8 cellular contexts compared by ENCODE assay signal in genomic region chr10:114103286-114103685, GRCh38. TPM values are rescaled to one million over a fixed set of nuclear protein-coding genes. Genes with fewer than 3 reads are reported as not detected.
DNase-seq lines count a peak whose midpoint lies in the region; ATAC-seq, FAIRE-seq and TF ChIP-seq lines count a peak whose summit lies in the region.

No MANE protein-coding gene starts in this region.

- no peak overlapping the region for H3K56ac ChIP-seq in H1 (replicated peaks; ENCODE audit: insufficient read length, low read depth, low read length)

- H3F3A ChIP-seq in PC-3 (ENCODE audit: low read length, unreplicated experiment), result no peaks in the 10 kb centered on the region

- no peak overlapping the region for H2BK15ac ChIP-seq in H1 (ENCODE audit: low read length)

- no peak overlapping the region for H4K91ac ChIP-seq in H1 (replicated peaks; ENCODE audit: insufficient read length, low read length)

- H3K27me3 ChIP-seq in PC-3 (ENCODE audit: low read length) (no peaks in the 10 kb centered on the region), H1 (replicated peaks in 1 of 4; ENCODE audit: control insufficient read depth in 3 of 4, extremely low read depth in 1 of 4, insufficient read depth in 3 of 4, low read length in 3 of 4) (peaks cover 3 to 22% (median 21%) of the 10 kb centered on the region in 4 experiments)

- no peaks in the 10 kb centered on the region for H3K9me2 ChIP-seq in PC-3 (replicated peaks; ENCODE audit: low read length)

- no peak overlapping the region for H2BK5ac ChIP-seq in H1 (ENCODE audit: low read depth, low read length)

- H2BK120ac ChIP-seq in H1 (replicated peaks; ENCODE audit: low read depth, low read length), result no peak overlapping the region

- H3K36me3 ChIP-seq in PC-3 (ENCODE audit: low read depth, low read length), result no peaks in the 10 kb centered on the region
- no peaks in the 10 kb centered on the region for H3K36me3 ChIP-seq in H1 (ENCODE audit: control insufficient read depth in 2 of 4, insufficient read depth in 4 of 4, low read length in 3 of 4)
- H3K36me3 ChIP-seq in mucosa of descending colon (ENCODE audit: low read depth), result no peaks in the 10 kb centered on the region

- peaks cover 16% of the 10 kb centered on the region; the same call in 1 of the 2 replicates for H3K4me1 ChIP-seq in PC-3 (ENCODE audit: insufficient read depth, low read length)
- peaks cover 0 to 3% (median 0%) of the 10 kb centered on the region in 4 experiments; a peak in 3 of 7 replicates for H3K4me1 ChIP-seq in H1 (replicated peaks in 1 of 4; ENCODE audit: control insufficient read depth in 3 of 4, insufficient read depth in 4 of 4, low read length in 3 of 4)
- H3K4me1 ChIP-seq in mucosa of descending colon (ENCODE audit: low read depth), result peaks cover 12% of the 10 kb centered on the region

- H3K9me3 ChIP-seq in PC-3 (ENCODE audit: low read length) (no peaks in the 10 kb centered on the region), H1 (ENCODE audit: insufficient read depth in 2 of 2, low read depth in 1 of 2, low read length in 1 of 2) (no peaks in the 10 kb centered on the region), mucosa of descending colon (no peaks in the 10 kb centered on the region)

- H4K5ac ChIP-seq in H1 (ENCODE audit: insufficient read length, low read depth, low read length), result no peak overlapping the region

- TF ChIP-seq POLR2A in H1 (IDR thresholded peaks at IDR 0.05; ENCODE audit: control extremely low read depth in 1 of 2, low read depth in 2 of 2, low read length in 2 of 2), result no peak

- no peak overlapping the region for H2BK12ac ChIP-seq in H1 (ENCODE audit: low read depth, low read length)

- no peak overlapping the region for H4K8ac ChIP-seq in H1 (ENCODE audit: extremely low read depth, insufficient read depth, low read length)

- no peak overlapping the region for H3K14ac ChIP-seq in H1 (ENCODE audit: insufficient read length)

- peak; percentile 39 for FAIRE-seq in H1 (lab: Jason Lieb, UNC)

- TF ChIP-seq CTCF in PC-3 (conservative IDR thresholded peaks at IDR 0.05; ENCODE audit: low read depth, low read length) (peak; percentile 61), H1 (IDR thresholded peaks at IDR 0.05; ENCODE audit: control extremely low read depth in 1 of 3, insufficient read depth in 1 of 3, low read depth in 1 of 3, low read length in 3 of 3) (peak in 2 of 3 experiments; percentile 38 to 48; a peak in 2 of 4 replicates), mucosa of descending colon (IDR thresholded peaks at IDR 0.05) (no peak)

- H3K4ac ChIP-seq in H1 (replicated peaks; ENCODE audit: insufficient read length, low read depth, low read length), result no peak overlapping the region

- TF ChIP-seq RAD21 in H1 (IDR thresholded peaks at IDR 0.05 in 1 of 2, conservative IDR thresholded peaks at IDR 0.05 in 1 of 2; ENCODE audit: low read depth in 2 of 2, low read length in 2 of 2), result peak; percentile 71 to 72

- no peaks in the 10 kb centered on the region for H3K79me1 ChIP-seq in H1 (ENCODE audit: low read depth, low read length)

- H2AK5ac ChIP-seq in H1 (ENCODE audit: low read depth, low read length), result no peak overlapping the region

- peak; percentile 25 to 26 for DNase-seq in SHP77 (lab: John Stamatoyannopoulos, UW)
- DNase-seq in SHP77 treated with DMSO at 0.1 percent for 48 hours (lab: John Stamatoyannopoulos, UW), result no peak
- DNase-seq in PC-3, result peak; percentile 64
- no peak for DNase-seq in H1 (ENCODE audit: low read depth in 1 of 2, low spot score in 2 of 2)
- peak in 1 of 3 donors; percentile 35 for DNase-seq in mucosa of descending colon
- no peak for DNase-seq in HuH-7.5 (ENCODE audit: low spot score)
- no peak for DNase-seq in cortex of kidney (lab: John Stamatoyannopoulos, UW)

- WGBS in H1 (ENCODE audit: extremely low coverage in 1 of 2, insufficient coverage in 1 of 2, insufficient read length in 1 of 2, insufficient replicate concordance in 2 of 2, low coverage in 1 of 2, low lambda C conversion rate in 2 of 2, missing lambda C conversion rate in 1 of 2), 2 experiments, result 68% methylated on average over 6 of the region's 6 CpGs; no CpG with 5 or more reads in 1 of the 2 experiments

- no peak overlapping the region for H2AFZ ChIP-seq in PC-3 (ENCODE audit: low read length)
- H2AFZ ChIP-seq in H1 (ENCODE audit: low read length), result no peak overlapping the region

- H3K79me2 ChIP-seq in PC-3 (ENCODE audit: low read length) (no peaks in the 10 kb centered on the region), H1 (ENCODE audit: control insufficient read depth in 1 of 2, insufficient read depth in 2 of 2, low read length in 2 of 2) (no peaks in the 10 kb centered on the region)

- H3K27ac ChIP-seq in PC-3 (ENCODE audit: low read length) (no peak overlapping the region), H1 (ENCODE audit: low read depth, low read length) (no peak overlapping the region)

- POLR2A ChIA-PET in PC-3 (lab: Charles Lee; ENCODE audit: unreplicated experiment) (no interaction called here), H1 (lab: Charles Lee; ENCODE audit: partially characterized antibody) (no interaction called here)

- H3K4me2 ChIP-seq in PC-3 (ENCODE audit: low read length), result no peak overlapping the region
- no peak overlapping the region for H3K4me2 ChIP-seq in H1 (ENCODE audit: insufficient read depth in 1 of 2, low read depth in 2 of 2, low read length in 2 of 2)

- H2BK20ac ChIP-seq in H1 (ENCODE audit: low read length), result no peak overlapping the region

- BruUV-seq in PC-3 (replicated peaks; lab: Mats Ljungman, UMichigan), result no TSS peak

- ATAC-seq in HG03558 (IDR thresholded peaks at IDR 0.05; ENCODE audit: extremely low read depth, unreplicated experiment), result peak; percentile 56
- ATAC-seq in PC-3, result peak; percentile 64
- ATAC-seq in mucosa of descending colon, result peak; percentile 68

- H3K4me3 ChIP-seq in PC-3 (ENCODE audit: low read length), result no peak overlapping the region
- H3K4me3 ChIP-seq in H1 (ENCODE audit: extremely low read depth in 1 of 4, insufficient read depth in 2 of 4, low read depth in 3 of 4, low read length in 4 of 4), result no peak overlapping the region
- H3K4me3 ChIP-seq in mucosa of descending colon, result no peak overlapping the region

- H3K23me2 ChIP-seq in H1 (ENCODE audit: low read depth, low read length), result peaks cover 8% of the 10 kb centered on the region; the same call in 1 of the 2 replicates

- H4K20me1 ChIP-seq in PC-3 (ENCODE audit: low read length) (no peaks in the 10 kb centered on the region), H1 (replicated peaks in 1 of 2; ENCODE audit: control insufficient read depth in 1 of 2, insufficient read depth in 2 of 2, low read length in 2 of 2) (no peaks in the 10 kb centered on the region)

- CTCF ChIA-PET in PC-3 (lab: Charles Lee) (interaction anchor here (0.5 to 1.1 kb wide), 3 partner anchors 277 to 399 kb away, joined by 3 to 4 read pairs (median 4); no protein-coding TSS in a partner anchor), H1 (lab: Charles Lee; ENCODE audit: partially characterized antibody) (interaction anchor here (0.6 to 6.3 kb wide), 9 partner anchors 13 to 1782 kb away, joined by 3 to 33 read pairs (median 4); no protein-coding TSS in a partner anchor)

- intact Hi-C loops in PC-3 (cut with micrococcal nuclease), result loop anchor here (1.0 to 5.0 kb wide), 3 partner anchors 246 to 398 kb away; no protein-coding TSS in a partner anchor
- intact Hi-C loops in mucosa of descending colon (cut with DNase I, micrococcal nuclease), result loop anchor here (5.0 to 10.0 kb wide), 3 partner anchors 301 to 398 kb away; no protein-coding TSS in a partner anchor

- H3K18ac ChIP-seq in H1 (ENCODE audit: extremely low read depth, low read length), result no peak overlapping the region

- TF ChIP-seq EP300 in H1 (IDR thresholded peaks at IDR 0.05; ENCODE audit: borderline replicate concordance in 1 of 2, low read depth in 2 of 2, low read length in 2 of 2), result no peak

- no peak overlapping the region for H3K9ac ChIP-seq in PC-3 (ENCODE audit: low read length)
- H3K9ac ChIP-seq in H1 (replicated peaks in 1 of 4; ENCODE audit: extremely low read depth in 1 of 4, low read depth in 3 of 4, low read length in 3 of 4), result no peak overlapping the region

- no peak overlapping the region for H3K23ac ChIP-seq in H1 (ENCODE audit: insufficient read length)

TF ChIP-seq in H1, 55 proteins besides CTCF, POLR2A, EP300 and RAD21:
- TF ChIP-seq NRF1 (IDR thresholded peaks at IDR 0.05; ENCODE audit: low read depth, low read length) (no peak), GABPA (IDR thresholded peaks at IDR 0.05; ENCODE audit: borderline replicate concordance, insufficient read depth, low read length) (no peak), SUZ12 (IDR thresholded peaks at IDR 0.05; ENCODE audit: low read length) (no peak), E2F6 (IDR thresholded peaks at IDR 0.05) (no peak), SIX5 (IDR thresholded peaks at IDR 0.05; ENCODE audit: low read depth, low read length) (no peak), CBX8 (IDR thresholded peaks at IDR 0.05; ENCODE audit: borderline replicate concordance, low read depth, low read length) (no peak), EGR1 (IDR thresholded peaks at IDR 0.05; ENCODE audit: borderline replicate concordance, low read depth, low read length) (no peak), YY1 (IDR thresholded peaks at IDR 0.05; ENCODE audit: low read depth, low read length) (no peak), BCL11A (IDR thresholded peaks at IDR 0.05; ENCODE audit: low read depth in 2 of 2, low read length in 2 of 2) (no peak), POU5F1 (IDR thresholded peaks at IDR 0.05; ENCODE audit: low read depth, low read length) (no peak), NANOG (IDR thresholded peaks at IDR 0.05; ENCODE audit: insufficient read depth, low read depth, low read length, poor library complexity, severe bottlenecking) (no peak), SP4 (IDR thresholded peaks at IDR 0.05; ENCODE audit: low read length) (no peak)

RNA-seq across cellular contexts. Expression of gene ADRB1, which starts 59.6 kb away (rescaled TPM):
- total RNA-seq in PC-3 (2014; rRNA removed) (0.15 and 0.29 TPM in 2 replicates), mucosa of descending colon (1 to 10 TPM; 1.5 to 2.8 (median 1.8) TPM)
- 0.17 and 0.48 TPM in 2 replicates for total RNA-seq in H1 (2021; fragmentation: NEBNext Ultra II Directional; extraction: Animal tissue kit (Norgen Biotek cat#: 25700))
- polyA plus RNA-seq in H1 (2011; rRNA removed), result 0.14 TPM in 2 replicates
- 0.09 TPM for polyA plus RNA-seq in H1 (2011; cell fraction: cytosol; rRNA removed)
- polyA plus RNA-seq in H1 (2011; cell fraction: nucleus; rRNA removed), result 0.19 TPM
- polyA plus RNA-seq in H1 (2012, experiment 1 of 2), result 0.05 to 0.12 TPM (median 0.05 TPM) in 3 of 4 replicates, not detected in the other
- 0.05 TPM for polyA plus RNA-seq in H1 (2012, experiment 2 of 2)
- 0.18 TPM for polyA plus RNA-seq in H1 (2013, experiment 1 of 2)
- 0.18 TPM for polyA plus RNA-seq in H1 (2013, experiment 2 of 2)
- polyA minus RNA-seq in H1 (2011; rRNA and poly(A)+ RNA removed), result 0.07 TPM in 1 of 2 replicates, not detected in the other
- 0.37 TPM for polyA minus RNA-seq in H1 (2011; cell fraction: cytosol; rRNA and poly(A)+ RNA removed)
- polyA minus RNA-seq in H1 (2011; cell fraction: nucleus; rRNA and poly(A)+ RNA removed), result 0.30 TPM

Comparison
In these comparisons a context has a peak if more than half of its experiments do, and no peak if none do; other contexts are left out.
1. DNase-seq: peak in SHP77 (2 of 2) and PC-3 (single experiment); none in SHP77 treated with DMSO at 0.1 percent for 48 hours (single experiment), H1 (0 of 2), HuH-7.5 (single experiment) and cortex of kidney (single experiment).
2. Peak in every context shown above with its lines, with median percentiles within 50 percentile points of each other: ATAC-seq.